ENCODE assay signal across 16 cellular contexts in the genomic region with DNA sequence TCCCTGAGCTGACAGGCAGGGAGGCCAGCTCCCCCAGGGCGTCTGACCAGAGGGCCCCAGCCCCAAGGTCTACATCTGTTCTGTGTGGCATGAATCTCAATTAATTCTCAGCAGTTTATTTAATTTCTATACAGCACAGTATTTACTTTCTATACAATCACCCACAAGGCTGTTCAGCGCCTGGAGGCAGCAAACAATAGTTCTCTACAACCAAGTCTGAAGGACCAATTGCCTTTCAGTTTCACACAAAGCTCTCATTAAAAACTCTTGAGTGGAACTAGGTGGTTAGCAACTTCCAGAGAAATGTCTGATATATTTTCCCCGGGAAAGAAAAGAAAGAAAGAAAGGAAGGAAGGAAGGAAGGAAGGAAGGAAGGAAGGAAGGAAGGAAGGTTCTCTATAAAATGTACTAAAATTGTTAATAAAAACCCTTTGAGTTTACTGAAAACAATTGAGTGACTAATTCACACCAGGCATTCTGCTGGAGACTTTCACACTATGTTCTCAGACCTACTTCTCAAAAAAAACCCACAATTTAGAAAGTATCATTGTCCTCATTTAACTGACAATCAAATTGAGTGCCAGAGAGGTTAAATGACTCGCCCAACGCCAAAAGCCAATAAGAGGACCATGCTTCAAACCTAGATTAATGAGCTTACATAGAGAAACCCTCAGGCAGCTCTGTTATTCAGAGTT.
A peak's percentile ranks its signal among the peaks of the same experiment; 100 is the strongest.
DNase-seq lines count a peak whose midpoint lies in the region; ATAC-seq and TF ChIP-seq lines count a peak whose summit lies in the region.
"Had no signal": no experiment of that assay in that cellular context is flagged by ENCODE, and none has a peak within 500 bp of the region (broad histone marks: within the 10 kb centered on the region; RNA-seq: fewer than 3 reads in every experiment).

No MANE protein-coding gene starts in this region.

- in situ Hi-C loops in HAP-1 (cut with MboI; ENCODE audit: low sequenced_read_pairs), result no loop called here

- no peak for ATAC-seq in activated CD8-positive, alpha-beta T cell treated with anti-CD3 and anti-CD28 coated beads, Interleukin-2, amount 10 ng/mL, durations not matched to agents 7 days and 5 days
- ATAC-seq: K562 had no signal

- no peak for TF ChIP-seq CTCF in A673 (conservative IDR thresholded peaks at IDR 0.05; ENCODE audit: low read depth, low read length)

- DNase-seq in A673 (ENCODE audit: low spot score), result peak; percentile 98
- peak; percentile 66 to 79 for DNase-seq in HAP-1 (ENCODE audit: low spot score in 2 of 2)
- DNase-seq in activated CD8-positive, alpha-beta T cell treated with anti-CD3 and anti-CD28 coated beads, Interleukin-2, amount 10 ng/mL, durations not matched to agents 7 days and 5 days, result no peak
- no peak for DNase-seq in activated naive CD4-positive, alpha-beta T cell (lab: John Stamatoyannopoulos, UW)
- DNase-seq in GM19240 (ENCODE audit: insufficient read length, low spot score), result no peak
- no peak for DNase-seq in activated CD4-positive, CD25-positive, alpha-beta regulatory T cell treated with anti-CD3 and anti-CD28 coated beads, Interleukin-2, amount 50 U/mL, for 72 hours
- no peak for DNase-seq in NCI-H446 (lab: John Stamatoyannopoulos, UW)
- DNase-seq: activated CD8-positive, alpha-beta memory T cell treated with anti-CD3 and anti-CD28 coated beads, Interleukin-2, amount 50 U/mL, for 4 hours; cerebellar nuclear complex; foreskin fibroblast; left lung; NCI-H1092 treated with DMSO at 0.1 percent for 48 hours had no signal

- H3K27ac Mint-ChIP-seq in activated CD8-positive, alpha-beta T cell treated with anti-CD3 and anti-CD28 coated beads, Interleukin-2, amount 10 ng/mL, durations not matched to agents 7 days and 5 days, result peak overlapping the region; percentile 3
- H3K27ac Mint-ChIP-seq: stimulated activated naive CD8-positive, alpha-beta T cell treated with anti-CD3 and anti-CD28 coated beads, Interleukin-15, Interleukin-2, amounts not matched to agents 100 ng/mL and 50 ng/mL, for 24 hours had no signal

- no peaks in the 10 kb centered on the region for H3K9me3 Mint-ChIP-seq in activated CD8-positive, alpha-beta T cell treated with anti-CD3 and anti-CD28 coated beads, Interleukin-2, amount 10 ng/mL, durations not matched to agents 7 days and 5 days (ENCODE audit: insufficient read depth)

- BruUV-seq in A673 (replicated peaks; lab: Mats Ljungman, UMichigan), result no TSS peak

- H3K4me1 ChIP-seq in A673 (ENCODE audit: insufficient read depth, low read length, poor library complexity, severe bottlenecking), result peaks cover 63% of the 10 kb centered on the region
- peaks cover 15% of the 10 kb centered on the region for H3K4me1 ChIP-seq in HAP-1
- peaks cover 0 to 19% of the 10 kb centered on the region in 2 donors for H3K4me1 ChIP-seq in muscle layer of duodenum (ENCODE audit: control insufficient read depth in 1 of 2, insufficient read depth in 2 of 2, low read length in 2 of 2)
- H3K4me1 ChIP-seq: left lung, prostate gland had no signal

- peaks cover 25% of the 10 kb centered on the region for H3K4me1 Mint-ChIP-seq in activated CD8-positive, alpha-beta T cell treated with anti-CD3 and anti-CD28 coated beads, Interleukin-2, amount 10 ng/mL, durations not matched to agents 7 days and 5 days (ENCODE audit: low read depth)

- H3K4me3 Mint-ChIP-seq in activated CD8-positive, alpha-beta T cell treated with anti-CD3 and anti-CD28 coated beads, Interleukin-2, amount 10 ng/mL, durations not matched to agents 7 days and 5 days, result no peak overlapping the region

- H3K27me3 ChIP-seq in A673 (replicated peaks; ENCODE audit: insufficient read depth, low read depth, low read length, poor library complexity) (no peaks in the 10 kb centered on the region), HAP-1 (ENCODE audit: low read depth) (no peaks in the 10 kb centered on the region), muscle layer of duodenum (ENCODE audit: low read depth, low read length) (no peaks in the 10 kb centered on the region)
- H3K27me3 ChIP-seq: left lung had no signal

- H3K36me3 ChIP-seq in A673 (ENCODE audit: insufficient read depth, low read length, poor library complexity, severe bottlenecking) (peaks cover 8% of the 10 kb centered on the region), HAP-1 (replicated peaks) (no peaks in the 10 kb centered on the region), muscle layer of duodenum (ENCODE audit: control insufficient read depth in 1 of 2, insufficient read depth in 2 of 2, low read length in 2 of 2) (no peaks in the 10 kb centered on the region)
- H3K36me3 ChIP-seq: left lung, prostate gland had no signal

- intact Hi-C loops in A673 (cut with micrococcal nuclease; ENCODE audit: unreplicated experiment), result loop anchor here (1.0 to 10.0 kb wide), 4 partner anchors 62 to 241 kb away; a partner anchor contains a TSS

- POLR2A ChIA-PET in A673 (lab: Charles Lee; ENCODE audit: low non-redundant PET), result interaction anchor here (0.7 to 0.8 kb wide), 2 partner anchors 33 to 606 kb away, joined by 3 to 4 read pairs; no protein-coding TSS in a partner anchor
- POLR2A ChIA-PET in activated CD8-positive, alpha-beta T cell treated with anti-CD3 and anti-CD28 coated beads, Interleukin-2, amount 10 ng/mL, durations not matched to agents 7 days and 5 days (lab: Charles Lee), result interaction anchor here (0.7 to 0.9 kb wide), 2 partner anchors 15 to 115 kb away, joined by 3 to 4 read pairs; a partner anchor contains a TSS

- no peaks in the 10 kb centered on the region for H3K36me3 Mint-ChIP-seq in activated CD8-positive, alpha-beta T cell treated with anti-CD3 and anti-CD28 coated beads, Interleukin-2, amount 10 ng/mL, durations not matched to agents 7 days and 5 days (ENCODE audit: low read depth)

- peak overlapping the region; percentile 35 for H3K4me3 ChIP-seq in A673 (ENCODE audit: low read depth, low read length, poor library complexity, severe bottlenecking)
- no peak overlapping the region for H3K4me3 ChIP-seq in HAP-1
- H3K4me3 ChIP-seq in muscle layer of duodenum (ENCODE audit: low read depth in 1 of 2, low read length in 2 of 2), result no peak overlapping the region
- H3K4me3 ChIP-seq: K562, left lung, prostate gland had no signal

- no peaks in the 10 kb centered on the region for H3K27me3 Mint-ChIP-seq in activated CD8-positive, alpha-beta T cell treated with anti-CD3 and anti-CD28 coated beads, Interleukin-2, amount 10 ng/mL, durations not matched to agents 7 days and 5 days (ENCODE audit: low read depth)
- H3K27me3 Mint-ChIP-seq: stimulated activated naive CD8-positive, alpha-beta T cell treated with anti-CD3 and anti-CD28 coated beads, Interleukin-15, Interleukin-2, amounts not matched to agents 100 ng/mL and 50 ng/mL, for 24 hours had no signal

- CTCF ChIA-PET in A673 (lab: Charles Lee), result interaction anchor here (0.6 kb wide), 2 partner anchors 96 to 167 kb away, joined by 6 to 7 read pairs; no protein-coding TSS in a partner anchor
- CTCF ChIA-PET in activated CD8-positive, alpha-beta T cell treated with anti-CD3 and anti-CD28 coated beads, Interleukin-2, amount 10 ng/mL, durations not matched to agents 7 days and 5 days (lab: Charles Lee), result interaction anchor here (1.0 to 1.1 kb wide), 2 partner anchors 66 to 116 kb away, joined by 3 read pairs; a partner anchor contains a TSS

- H3K27ac ChIP-seq in A673 (ENCODE audit: low read depth, low read length, poor library complexity, severe bottlenecking) (peak overlapping the region; percentile 98), muscle layer of duodenum (ENCODE audit: low read length) (peak overlapping the region; percentile 26)
- H3K27ac ChIP-seq: left lung, prostate gland had no signal

- H3K9me3 ChIP-seq in A673 (ENCODE audit: low read depth, low read length, poor library complexity, severe bottlenecking), result peaks cover 9% of the 10 kb centered on the region
- H3K9me3 ChIP-seq in HAP-1, result no peaks in the 10 kb centered on the region
- no peaks in the 10 kb centered on the region for H3K9me3 ChIP-seq in muscle layer of duodenum (ENCODE audit: control insufficient read depth in 1 of 2, low read length in 2 of 2)
- H3K9me3 ChIP-seq: prostate gland had no signal

Comparison
In these comparisons a context has a peak if more than half of its experiments do, and no peak if none do; other contexts are left out.
1. DNase-seq: peak in A673 (single experiment) and HAP-1 (2 of 2); none in activated CD8-positive, alpha-beta T cell treated with anti-CD3 and anti-CD28 coated beads, Interleukin-2, amount 10 ng/mL, durations not matched to agents 7 days and 5 days (single experiment), activated naive CD4-positive, alpha-beta T cell (0 of 4), GM19240 (single experiment), activated CD4-positive, CD25-positive, alpha-beta regulatory T cell treated with anti-CD3 and anti-CD28 coated beads, Interleukin-2, amount 50 U/mL, for 72 hours (single experiment) and NCI-H446 (0 of 2).